ENCODE assay signal across 9 cellular contexts in the genomic region with DNA sequence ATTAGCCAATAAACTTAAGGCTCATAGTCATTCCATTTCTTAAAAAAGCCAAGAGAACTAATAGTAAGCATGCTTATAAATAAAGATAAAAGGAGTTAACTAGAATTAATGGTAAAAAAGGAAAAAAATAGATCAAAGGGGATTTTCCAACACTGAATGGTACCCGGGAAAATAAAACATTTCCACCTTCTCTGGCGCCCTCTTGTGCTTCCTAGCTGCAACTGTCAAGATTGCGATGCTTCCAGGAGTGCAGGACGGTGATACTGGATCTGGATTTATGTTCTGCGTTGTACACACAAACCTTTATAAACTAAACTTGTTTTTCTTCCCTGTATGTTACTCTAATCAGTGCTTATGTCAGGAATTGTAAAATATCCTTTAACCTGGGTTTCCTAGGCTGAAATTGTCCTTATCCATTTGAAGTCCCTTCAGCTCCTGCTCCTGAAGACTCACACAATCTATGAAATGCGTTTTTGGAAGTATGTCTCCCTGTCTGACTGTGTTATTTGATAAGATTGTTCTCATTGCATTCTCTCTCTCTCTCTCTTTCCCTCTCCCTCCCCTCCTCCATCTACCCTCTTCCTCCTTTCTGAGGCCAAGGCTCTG. TPM values are rescaled to one million over a fixed set of nuclear protein-coding genes. Genes with fewer than 3 reads are reported as not detected.
DNase-seq lines count a peak whose midpoint lies in the region; ATAC-seq and TF ChIP-seq lines count a peak whose summit lies in the region.
"Had no signal": no experiment of that assay in that cellular context is flagged by ENCODE, and none has a peak within 500 bp of the region (broad histone marks: within the 10 kb centered on the region; RNA-seq: fewer than 3 reads in every experiment).

No MANE protein-coding gene starts in this region.

- H3K36me3 ChIP-seq in breast epithelium (no peaks in the 10 kb centered on the region), left lung (no peaks in the 10 kb centered on the region)

- TF ChIP-seq POLR2A in breast epithelium (IDR thresholded peaks at IDR 0.05) = no peak

- H3K4me3 Mint-ChIP-seq in activated CD4-positive, alpha-beta memory T cell treated with anti-CD3 and anti-CD28 coated beads for 36 hours = no peak overlapping the region
- no peak overlapping the region for H3K4me3 Mint-ChIP-seq in activated CD4-positive, alpha-beta memory T cell treated with anti-CD3 and anti-CD28 coated beads, Interleukin-2, amount 10 ng/mL, durations not matched to agents 7 days and 5 days
- H3K4me3 Mint-ChIP-seq: activated naive CD4-positive, alpha-beta T cell treated with anti-CD3 and anti-CD28 coated beads, Interleukin-2, amount 50 U/mL, for 24 hours had no signal

- H3K9me3 ChIP-seq in breast epithelium (no peaks in the 10 kb centered on the region), left lung (no peaks in the 10 kb centered on the region)

- H3K9me3 Mint-ChIP-seq in activated CD4-positive, alpha-beta memory T cell treated with anti-CD3 and anti-CD28 coated beads for 36 hours = no peaks in the 10 kb centered on the region
- H3K9me3 Mint-ChIP-seq in activated CD4-positive, alpha-beta memory T cell treated with anti-CD3 and anti-CD28 coated beads, Interleukin-2, amount 10 ng/mL, durations not matched to agents 7 days and 5 days = no peaks in the 10 kb centered on the region
- H3K9me3 Mint-ChIP-seq: activated naive CD4-positive, alpha-beta T cell treated with anti-CD3 and anti-CD28 coated beads, Interleukin-2, amount 50 U/mL, for 24 hours had no signal

- CTCF ChIA-PET in activated CD4-positive, alpha-beta memory T cell treated with anti-CD3 and anti-CD28 coated beads for 36 hours (lab: Charles Lee) = interaction anchor here (0.7 to 9.9 kb wide), 23 partner anchors 10 to 417 kb away, joined by 3 to 173 read pairs (median 4); partner anchors contain the start of genes DBX1 and HTATIP2
- CTCF ChIA-PET in activated CD4-positive, alpha-beta memory T cell treated with anti-CD3 and anti-CD28 coated beads, Interleukin-2, amount 10 ng/mL, durations not matched to agents 7 days and 5 days (lab: Charles Lee) = interaction anchor here (0.7 to 13.9 kb wide), 8 partner anchors 8 to 403 kb away, joined by 3 to 114 read pairs (median 14); partner anchors contain the start of gene HTATIP2

- H3K36me3 Mint-ChIP-seq in activated CD4-positive, alpha-beta memory T cell treated with anti-CD3 and anti-CD28 coated beads for 36 hours = no peaks in the 10 kb centered on the region
- no peaks in the 10 kb centered on the region for H3K36me3 Mint-ChIP-seq in activated CD4-positive, alpha-beta memory T cell treated with anti-CD3 and anti-CD28 coated beads, Interleukin-2, amount 10 ng/mL, durations not matched to agents 7 days and 5 days (ENCODE audit: low read depth)
- H3K36me3 Mint-ChIP-seq: activated naive CD4-positive, alpha-beta T cell treated with anti-CD3 and anti-CD28 coated beads, Interleukin-2, amount 50 U/mL, for 24 hours had no signal

- DNase-seq in activated CD4-positive, alpha-beta memory T cell treated with anti-CD3 and anti-CD28 coated beads for 36 hours = peak; percentile 50
- DNase-seq in activated CD4-positive, alpha-beta memory T cell treated with anti-CD3 and anti-CD28 coated beads, Interleukin-2, amount 10 ng/mL, durations not matched to agents 7 days and 5 days = no peak
- DNase-seq in HFF-Myc (ENCODE audit: extremely low read depth, low read depth) (no peak), NCI-H526 treated with DMSO at 0.1 percent for 48 hours (lab: John Stamatoyannopoulos, UW) (peak; percentile 37), breast epithelium (ENCODE audit: low spot score in 2 of 2) (no peak), left lung (no peak)

- TF ChIP-seq CTCF in HFF-Myc (IDR thresholded peaks at IDR 0.05; ENCODE audit: low read depth, low read length, missing control alignments) (peak; percentile 79), breast epithelium (IDR thresholded peaks at IDR 0.05) (peak; percentile 9 to 58 (median 57)), left lung (IDR thresholded peaks at IDR 0.05) (peak; percentile 68 to 72)

- H3K4me1 Mint-ChIP-seq in activated CD4-positive, alpha-beta memory T cell treated with anti-CD3 and anti-CD28 coated beads for 36 hours (ENCODE audit: low read depth) = peaks cover 6% of the 10 kb centered on the region
- H3K4me1 Mint-ChIP-seq in activated CD4-positive, alpha-beta memory T cell treated with anti-CD3 and anti-CD28 coated beads, Interleukin-2, amount 10 ng/mL, durations not matched to agents 7 days and 5 days = peaks cover 3% of the 10 kb centered on the region

- H3K27ac ChIP-seq in breast epithelium (no peak overlapping the region), left lung (no peak overlapping the region)

- H3K4me3 ChIP-seq in HFF-Myc (replicated peaks; ENCODE audit: low read depth, low read length) (no peak overlapping the region), breast epithelium (no peak overlapping the region), left lung (no peak overlapping the region)

- H3K4me1 ChIP-seq in breast epithelium (no peaks in the 10 kb centered on the region), left lung (no peaks in the 10 kb centered on the region)

- H3K27me3 Mint-ChIP-seq in activated CD4-positive, alpha-beta memory T cell treated with anti-CD3 and anti-CD28 coated beads for 36 hours = no peaks in the 10 kb centered on the region
- H3K27me3 Mint-ChIP-seq in activated CD4-positive, alpha-beta memory T cell treated with anti-CD3 and anti-CD28 coated beads, Interleukin-2, amount 10 ng/mL, durations not matched to agents 7 days and 5 days = peaks cover 7% of the 10 kb centered on the region
- H3K27me3 Mint-ChIP-seq: activated naive CD4-positive, alpha-beta T cell treated with anti-CD3 and anti-CD28 coated beads, Interleukin-2, amount 50 U/mL, for 24 hours had no signal

- no peak overlapping the region for H3K27ac Mint-ChIP-seq in activated CD4-positive, alpha-beta memory T cell treated with anti-CD3 and anti-CD28 coated beads for 36 hours
- H3K27ac Mint-ChIP-seq in activated CD4-positive, alpha-beta memory T cell treated with anti-CD3 and anti-CD28 coated beads, Interleukin-2, amount 10 ng/mL, durations not matched to agents 7 days and 5 days = no peak overlapping the region
- H3K27ac Mint-ChIP-seq: activated naive CD4-positive, alpha-beta T cell treated with anti-CD3 and anti-CD28 coated beads, Interleukin-2, amount 50 U/mL, for 24 hours had no signal

- intact Hi-C loops in activated CD4-positive, alpha-beta memory T cell treated with anti-CD3 and anti-CD28 coated beads for 36 hours (cut with micrococcal nuclease) = loop anchor here (10.0 kb wide), 1 partner anchor 399 kb away; no protein-coding TSS in a partner anchor
- intact Hi-C loops in breast epithelium (cut with DNase I; ENCODE audit: low total_unique reads) (no loop called here), left lung (cut with DNase I) (no loop called here)

- H3K27me3 ChIP-seq in breast epithelium (no peaks in the 10 kb centered on the region), left lung (peaks cover 0 to 10% of the 10 kb centered on the region in 2 donors)

- peak; percentile 87 for ATAC-seq in left lung
- no peak for ATAC-seq in HG03565 (IDR thresholded peaks at IDR 0.05; ENCODE audit: unreplicated experiment)
- ATAC-seq in GM21737 (IDR thresholded peaks at IDR 0.05; ENCODE audit: unreplicated experiment) = no peak

- POLR2A ChIA-PET in activated CD4-positive, alpha-beta memory T cell treated with anti-CD3 and anti-CD28 coated beads for 36 hours (lab: Charles Lee) = interaction anchor here (1.5 kb wide), 1 partner anchor 226 kb away, joined by 4 read pairs; no protein-coding TSS in a partner anchor
- POLR2A ChIA-PET in activated CD4-positive, alpha-beta memory T cell treated with anti-CD3 and anti-CD28 coated beads, Interleukin-2, amount 10 ng/mL, durations not matched to agents 7 days and 5 days (lab: Charles Lee) = interaction anchor here (1.4 kb wide), 1 partner anchor 10 kb away, joined by 6 read pairs; the partner anchor contains the start of gene HTATIP2

RNA-seq across cellular contexts. Expression of gene HTATIP2, which starts 9.6 kb away (rescaled TPM):
- 10 to 100 TPM; 82.1 to 83.4 TPM for total RNA-seq in activated CD4-positive, alpha-beta memory T cell treated with anti-CD3 and anti-CD28 coated beads for 36 hours
- total RNA-seq in activated CD4-positive, alpha-beta memory T cell treated with anti-CD3 and anti-CD28 coated beads, Interleukin-2, amount 10 ng/mL, durations not matched to agents 7 days and 5 days = 10 to 100 TPM; 48.6 to 50.0 TPM
- total RNA-seq in breast epithelium (10 to 100 TPM; 39.7 to 55.8 (median 41.4) TPM), left lung (10 to 100 TPM; 67.6 to 67.7 TPM)

RNA-seq across cellular contexts. Expression of gene PRMT3, which starts 33.6 kb away (rescaled TPM):
- 10 to 100 TPM; 31.2 to 33.2 TPM for total RNA-seq in activated CD4-positive, alpha-beta memory T cell treated with anti-CD3 and anti-CD28 coated beads for 36 hours
- total RNA-seq in activated CD4-positive, alpha-beta memory T cell treated with anti-CD3 and anti-CD28 coated beads, Interleukin-2, amount 10 ng/mL, durations not matched to agents 7 days and 5 days = 10 to 100 TPM; 14.9 to 15.6 TPM
- 10 to 100 TPM; 14.9 to 26.2 (median 18.4) TPM for total RNA-seq in breast epithelium
- 10 to 100 TPM in 1 of 2 donors, 1 to 10 TPM in 1; 8.0 to 13.2 TPM for total RNA-seq in left lung

Comparison
In these comparisons a context has a peak if more than half of its experiments do, and no peak if none do; other contexts are left out.
1. DNase-seq: peak in activated CD4-positive, alpha-beta memory T cell treated with anti-CD3 and anti-CD28 coated beads for 36 hours (single experiment) and NCI-H526 treated with DMSO at 0.1 percent for 48 hours (single experiment); none in activated CD4-positive, alpha-beta memory T cell treated with anti-CD3 and anti-CD28 coated beads, Interleukin-2, amount 10 ng/mL, durations not matched to agents 7 days and 5 days (single experiment), HFF-Myc (single experiment), breast epithelium (0 of 2) and left lung (0 of 2).
2. Peak in every context shown above with its lines, with median percentiles within 50 percentile points of each other: CTCF ChIP-seq.